ENCODE assay signal across 20 cellular contexts in genomic region chr1:40887012-40887378, GRCh38. TPM values are rescaled to one million over a fixed set of nuclear protein-coding genes. Genes with fewer than 3 reads are reported as not detected.
DNase-seq lines count a peak whose midpoint lies in the region; ATAC-seq, FAIRE-seq and TF ChIP-seq lines count a peak whose summit lies in the region.
"Had no signal": no experiment of that assay in that cellular context is flagged by ENCODE, and none has a peak within 500 bp of the region (broad histone marks: within the 10 kb centered on the region; RNA-seq: fewer than 3 reads in every experiment).

No MANE protein-coding gene starts in this region.

- CTCF ChIA-PET in H1 (lab: Charles Lee; ENCODE audit: partially characterized antibody): interaction anchor here (0.9 to 1.0 kb wide), 2 partner anchors 23 to 38 kb away, joined by 3 read pairs; no protein-coding TSS in a partner anchor

- no peaks in the 10 kb centered on the region for H3K27me3 ChIP-seq in RWPE2 (ENCODE audit: insufficient read depth, poor library complexity, severe bottlenecking)
- H3K27me3 ChIP-seq in H1 (replicated peaks in 1 of 4; ENCODE audit: control insufficient read depth in 3 of 4, extremely low read depth in 1 of 4, insufficient read depth in 3 of 4, low read length in 3 of 4): peaks cover 0 to 16% (median 5%) of the 10 kb centered on the region in 4 experiments; a peak in 5 of 7 replicates
- H3K27me3 ChIP-seq in neural progenitor cell: peaks cover 20% of the 10 kb centered on the region
- H3K27me3 ChIP-seq in small intestine (ENCODE audit: control insufficient read depth in 2 of 2, insufficient read depth in 2 of 2, low read length in 2 of 2): peaks cover 6 to 11% of the 10 kb centered on the region in 2 donors
- H3K27me3 ChIP-seq: MG63 had no signal

- no peak overlapping the region for H3K4me2 ChIP-seq in H1 (ENCODE audit: insufficient read depth in 1 of 2, low read depth in 2 of 2, low read length in 2 of 2)
- H3K4me2 ChIP-seq in neural progenitor cell: no peak overlapping the region
- H3K4me2 ChIP-seq: A549 had no signal

- peak overlapping the region; percentile 88 for H3K27ac ChIP-seq in RWPE2 (ENCODE audit: poor library complexity, severe bottlenecking)
- H3K27ac ChIP-seq in H1 (ENCODE audit: low read depth, low read length): no peak overlapping the region
- H3K27ac ChIP-seq in neural progenitor cell: no peak overlapping the region
- no peak overlapping the region for H3K27ac ChIP-seq in small intestine (ENCODE audit: low read depth in 1 of 2, low read length in 1 of 2)

- no peak overlapping the region for H2BK12ac ChIP-seq in H1 (ENCODE audit: low read depth, low read length)

- no peak for TF ChIP-seq RAD21 in H1 (IDR thresholded peaks at IDR 0.05 in 1 of 2, conservative IDR thresholded peaks at IDR 0.05 in 1 of 2; ENCODE audit: low read depth in 2 of 2, low read length in 2 of 2)

- no peak overlapping the region for H3K18ac ChIP-seq in H1 (ENCODE audit: extremely low read depth, low read length)

- peaks cover 6% of the 10 kb centered on the region; the same call in 1 of the 2 replicates for H3K23me2 ChIP-seq in H1 (ENCODE audit: low read depth, low read length)

- H4K5ac ChIP-seq in H1 (ENCODE audit: insufficient read length, low read depth, low read length): no peak overlapping the region

- no peak overlapping the region for H4K91ac ChIP-seq in H1 (replicated peaks; ENCODE audit: insufficient read length, low read length)

- no peaks in the 10 kb centered on the region for H3K9me3 ChIP-seq in RWPE2 (ENCODE audit: severe bottlenecking)
- H3K9me3 ChIP-seq in H1 (ENCODE audit: insufficient read depth in 2 of 2, low read depth in 1 of 2, low read length in 1 of 2): no peaks in the 10 kb centered on the region
- no peaks in the 10 kb centered on the region for H3K9me3 ChIP-seq in neural progenitor cell (ENCODE audit: low read depth)
- no peaks in the 10 kb centered on the region for H3K9me3 ChIP-seq in small intestine (ENCODE audit: control insufficient read depth, low read depth)
- H3K9me3 ChIP-seq: A549, MG63 had no signal

- POLR2A ChIA-PET in H1 (lab: Charles Lee; ENCODE audit: partially characterized antibody): no interaction called here

- H3K9ac ChIP-seq in H1 (replicated peaks in 1 of 4; ENCODE audit: extremely low read depth in 1 of 4, low read depth in 3 of 4, low read length in 3 of 4): no peak overlapping the region
- no peak overlapping the region for H3K9ac ChIP-seq in neural progenitor cell

- no peaks in the 10 kb centered on the region for H3K4me1 Mint-ChIP-seq in neural progenitor cell

- peak overlapping the region; percentile 84; the same call in 1 of the 2 replicates for H2AFZ ChIP-seq in H1 (ENCODE audit: low read length)
- H2AFZ ChIP-seq in neural progenitor cell (replicated peaks): peak overlapping the region; percentile 68

- H3K14ac ChIP-seq in H1 (ENCODE audit: insufficient read length): no peak overlapping the region

- H3K56ac ChIP-seq in H1 (replicated peaks; ENCODE audit: insufficient read length, low read depth, low read length): no peak overlapping the region

- H3K27ac Mint-ChIP-seq in neural progenitor cell: no peak overlapping the region
- H3K27ac Mint-ChIP-seq: CD4-positive, alpha-beta memory T cell had no signal

- FAIRE-seq in GM12891 (lab: Jason Lieb, UNC) (no peak), H1 (lab: Jason Lieb, UNC) (no peak), small intestine (lab: Jason Lieb, UNC) (no peak)
- FAIRE-seq: A549, RCC 7860 had no signal

- H3K4ac ChIP-seq in H1 (replicated peaks; ENCODE audit: insufficient read length, low read depth, low read length): no peak overlapping the region

- H2BK5ac ChIP-seq in H1 (ENCODE audit: low read depth, low read length): no peak overlapping the region

- no peak overlapping the region for H2BK15ac ChIP-seq in H1 (ENCODE audit: low read length)

- H2AK5ac ChIP-seq in H1 (ENCODE audit: low read depth, low read length): no peak overlapping the region

- TF ChIP-seq CTCF in RWPE2 (IDR thresholded peaks at IDR 0.05; ENCODE audit: poor library complexity, severe bottlenecking) (no peak), H1 (IDR thresholded peaks at IDR 0.05; ENCODE audit: control extremely low read depth in 1 of 3, insufficient read depth in 1 of 3, low read depth in 1 of 3, low read length in 3 of 3) (no peak), neural progenitor cell (IDR thresholded peaks at IDR 0.05) (no peak)

- no peaks in the 10 kb centered on the region for H3K36me3 Mint-ChIP-seq in neural progenitor cell
- H3K36me3 Mint-ChIP-seq: CD4-positive, alpha-beta memory T cell had no signal

- H3K79me2 ChIP-seq in H1 (ENCODE audit: control insufficient read depth in 1 of 2, insufficient read depth in 2 of 2, low read length in 2 of 2) (no peaks in the 10 kb centered on the region), neural progenitor cell (ENCODE audit: low read depth) (no peaks in the 10 kb centered on the region)

- H3K36me3 ChIP-seq in RWPE2 (ENCODE audit: low read depth) (no peaks in the 10 kb centered on the region), H1 (ENCODE audit: control insufficient read depth in 2 of 4, insufficient read depth in 4 of 4, low read length in 3 of 4) (no peaks in the 10 kb centered on the region), neural progenitor cell (no peaks in the 10 kb centered on the region), small intestine (ENCODE audit: control insufficient read depth in 2 of 2, insufficient read depth in 2 of 2, low read length in 2 of 2) (no peaks in the 10 kb centered on the region)
- H3K36me3 ChIP-seq: MG63 had no signal

- no peak for TF ChIP-seq EP300 in H1 (IDR thresholded peaks at IDR 0.05; ENCODE audit: borderline replicate concordance in 1 of 2, low read depth in 2 of 2, low read length in 2 of 2)

- no peaks in the 10 kb centered on the region for H3K79me1 ChIP-seq in H1 (ENCODE audit: low read depth, low read length)

- WGBS in H1 (ENCODE audit: extremely low coverage in 1 of 2, insufficient coverage in 1 of 2, insufficient read length in 1 of 2, insufficient replicate concordance in 2 of 2, low coverage in 1 of 2, low lambda C conversion rate in 2 of 2, missing lambda C conversion rate in 1 of 2), 2 experiments: 89% methylated on average over 1 of the region's 1 CpG; no CpG with 5 or more reads in 1 of the 2 experiments
- WGBS in small intestine, 3 donors: 67 to 89% (median 84%) methylated on average over 1 of the region's 1 CpG

- H2BK20ac ChIP-seq in H1 (ENCODE audit: low read length): no peak overlapping the region

- no peak overlapping the region for H4K8ac ChIP-seq in H1 (ENCODE audit: extremely low read depth, insufficient read depth, low read length)

- no peak for TF ChIP-seq POLR2A in GM12891 (IDR thresholded peaks at IDR 0.05; ENCODE audit: low read depth, low read length)
- TF ChIP-seq POLR2A in H1 (IDR thresholded peaks at IDR 0.05; ENCODE audit: control extremely low read depth in 1 of 2, low read depth in 2 of 2, low read length in 2 of 2): no peak

- no peak overlapping the region for H3K4me3 ChIP-seq in RWPE2 (ENCODE audit: severe bottlenecking)
- H3K4me3 ChIP-seq in H1 (ENCODE audit: extremely low read depth in 1 of 4, insufficient read depth in 2 of 4, low read depth in 3 of 4, low read length in 4 of 4): no peak overlapping the region
- no peak overlapping the region for H3K4me3 ChIP-seq in neural progenitor cell
- no peak overlapping the region for H3K4me3 ChIP-seq in small intestine (ENCODE audit: low read depth in 1 of 2, low read length in 2 of 2)
- H3K4me3 ChIP-seq: A549, MG63 had no signal

- no peak overlapping the region for H2BK120ac ChIP-seq in H1 (replicated peaks; ENCODE audit: low read depth, low read length)

- no peaks in the 10 kb centered on the region for H4K20me1 ChIP-seq in H1 (replicated peaks in 1 of 2; ENCODE audit: control insufficient read depth in 1 of 2, insufficient read depth in 2 of 2, low read length in 2 of 2)
- H4K20me1 ChIP-seq in neural progenitor cell (ENCODE audit: low read depth): no peaks in the 10 kb centered on the region

- H3K4me1 ChIP-seq in RWPE2 (ENCODE audit: insufficient read depth, poor library complexity, severe bottlenecking) (peaks cover 44% of the 10 kb centered on the region), H1 (replicated peaks in 1 of 4; ENCODE audit: control insufficient read depth in 3 of 4, insufficient read depth in 4 of 4, low read length in 3 of 4) (no peaks in the 10 kb centered on the region), neural progenitor cell (no peaks in the 10 kb centered on the region), small intestine (ENCODE audit: control insufficient read depth in 2 of 2, insufficient read depth in 1 of 2, low read depth in 1 of 2, low read length in 1 of 2) (peaks cover 2 to 3% of the 10 kb centered on the region in 2 donors)

- H3K27me3 Mint-ChIP-seq in neural progenitor cell (ENCODE audit: insufficient read depth, low read depth): peaks cover 13% of the 10 kb centered on the region

- H3F3A ChIP-seq in neural progenitor cell (ENCODE audit: low read depth): no peaks in the 10 kb centered on the region

- DNase-seq in GM12891 (ENCODE audit: insufficient read length, low spot score) (no peak), RWPE2 (ENCODE audit: low spot score) (no peak), H1 (ENCODE audit: low read depth in 1 of 2, low spot score in 2 of 2) (no peak), neural progenitor cell (ENCODE audit: low spot score) (no peak), A172 (ENCODE audit: low spot score) (no peak), small intestine (no peak)
- no peak for DNase-seq in stimulated activated CD4-positive, alpha-beta T cell treated with anti-CD3 and anti-CD28 coated beads, Interleukin-1b, Interleukin-23, amount 100 ng/mL, for 48 hours
- DNase-seq: CD4-positive, alpha-beta memory T cell; DMS153; GF-D8; GOT3; MG63; NCI-H1105 treated with DMSO at 0.1 percent for 48 hours; NCI-H1694 treated with DMSO at 0.1 percent for 48 hours; NK-92 treated with Interleukin-12 subunit alpha and Interleukin-12 subunit beta, amount 100 ng/mL, for 24 hours; SHP77 had no signal

- ATAC-seq in RWPE2 (ENCODE audit: low read depth) (peak; percentile 24), HG03139 (IDR thresholded peaks at IDR 0.05; ENCODE audit: unreplicated experiment) (no peak)
- ATAC-seq: A549, SK-N-SH treated with all-trans-retinoic acid at 6 μM for 48 hours had no signal

- H3K23ac ChIP-seq in H1 (ENCODE audit: insufficient read length): no peak overlapping the region

- H3K9me3 Mint-ChIP-seq in neural progenitor cell: peaks cover 2% of the 10 kb centered on the region

- no peak overlapping the region for H3K4me3 Mint-ChIP-seq in neural progenitor cell
- H3K4me3 Mint-ChIP-seq: CD4-positive, alpha-beta memory T cell had no signal

RNA-seq across cellular contexts. Expression of gene CITED4, which starts 24.8 kb away (rescaled TPM):
- polyA plus RNA-seq in GM12891 (2012; ENCODE audit: low read depth, missing spikeins): not detected
- 16.0 and 16.3 TPM in 2 replicates for total RNA-seq in H1 (2021; fragmentation: NEBNext Ultra II Directional; extraction: Animal tissue kit (Norgen Biotek cat#: 25700))
- polyA plus RNA-seq in H1 (2011; rRNA removed) (5.4 and 11.1 TPM in 2 replicates), small intestine (1 to 10 TPM in 1 of 3 donors, under 1 TPM in 1, not detected in 1; 0.54 to 2.7 TPM)
- 4.6 TPM for polyA plus RNA-seq in H1 (2011; cell fraction: cytosol; rRNA removed)
- polyA plus RNA-seq in H1 (2011; cell fraction: nucleus; rRNA removed): 8.9 TPM
- polyA plus RNA-seq in H1 (2012, experiment 1 of 2): 5.5 to 10.2 TPM (median 9.5 TPM) in 4 replicates
- polyA plus RNA-seq in H1 (2012, experiment 2 of 2): 3.8 TPM
- 15.6 TPM for polyA plus RNA-seq in H1 (2013, experiment 1 of 2)
- polyA plus RNA-seq in H1 (2013, experiment 2 of 2): 16.1 TPM
- polyA minus RNA-seq in H1 (2011; rRNA and poly(A)+ RNA removed): 0.22 and 0.63 TPM in 2 replicates
- polyA minus RNA-seq in H1 (2011; cell fraction: cytosol; rRNA and poly(A)+ RNA removed): 5.8 TPM
- 12.1 TPM for polyA minus RNA-seq in H1 (2011; cell fraction: nucleus; rRNA and poly(A)+ RNA removed)
- total RNA-seq in neural progenitor cell (ENCODE audit: low replicate concordance): 0.77 and 12.8 TPM in 2 replicates
- 4.1 and 5.3 TPM in 2 replicates for total RNA-seq in A172 (2014; rRNA removed; shearing (Covaris generic))
